16 cellular contexts compared by ENCODE assay signal in the genomic region with DNA sequence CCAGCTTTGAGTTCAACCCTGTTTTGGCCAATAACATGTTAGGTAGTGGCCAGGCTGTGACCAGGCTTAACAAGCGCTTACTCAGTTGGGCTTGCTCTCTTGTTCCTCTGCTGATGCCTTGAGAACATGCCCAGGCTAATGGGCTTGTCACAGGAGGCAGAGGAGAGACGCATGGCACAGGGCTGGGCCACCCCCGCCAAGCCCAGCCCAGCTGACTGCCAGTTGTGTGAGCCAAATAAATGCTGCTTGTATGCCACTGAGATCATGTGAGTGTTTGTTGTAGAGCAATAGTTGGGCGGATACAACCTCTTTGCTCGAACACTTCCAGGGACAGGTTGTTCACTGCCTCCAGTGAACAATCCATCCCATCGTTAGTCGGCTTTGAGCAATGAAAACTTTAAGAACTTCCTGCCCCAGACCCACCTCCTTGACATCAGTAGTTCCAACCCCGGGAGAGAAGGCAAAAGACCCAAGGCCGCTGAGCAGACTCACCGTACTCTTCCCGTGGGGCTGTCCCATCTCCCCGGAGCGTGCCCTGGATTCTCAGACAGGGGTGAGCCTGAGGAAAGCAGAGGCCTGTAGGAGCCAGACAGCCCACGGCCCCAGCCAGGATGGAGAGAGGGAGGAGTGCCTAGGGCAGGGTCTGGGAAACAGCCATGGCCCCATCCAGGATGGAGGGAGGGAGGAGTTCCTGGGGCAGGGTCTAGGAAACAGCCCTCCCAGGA. TPM values are rescaled to one million over a fixed set of nuclear protein-coding genes. Genes with fewer than 3 reads are reported as not detected.
DNase-seq lines count a peak whose midpoint lies in the region; ATAC-seq, FAIRE-seq and TF ChIP-seq lines count a peak whose summit lies in the region.
"Had no signal": no experiment of that assay in that cellular context is flagged by ENCODE, and none has a peak within 500 bp of the region (broad histone marks: within the 10 kb centered on the region; RNA-seq: fewer than 3 reads in every experiment).

No MANE protein-coding gene starts in this region.

- intact Hi-C loops in dendritic cell treated with granulocyte-macrophage colony-stimulating factor and Interleukin-4, amounts not matched to agents 40 ng/mL and 50 ng/mL, for 4 days (cut with micrococcal nuclease): no loop called here
- intact Hi-C loops in kidney (cut with DNase I) (no loop called here), sciatic nerve (cut with DNase I) (no loop called here)

- H3K27me3 ChIP-seq in GM23248 (replicated peaks; ENCODE audit: insufficient read depth): no peaks in the 10 kb centered on the region
- no peaks in the 10 kb centered on the region for H3K27me3 ChIP-seq in WERI-Rb-1 (ENCODE audit: insufficient read depth, low read depth, severe bottlenecking)
- H3K27me3 ChIP-seq: body of pancreas, neutrophil, SJSA1 had no signal

- H3K4me1 Mint-ChIP-seq in dendritic cell treated with granulocyte-macrophage colony-stimulating factor and Interleukin-4, amounts not matched to agents 40 ng/mL and 50 ng/mL, for 4 days (ENCODE audit: low read depth): peaks cover 17% of the 10 kb centered on the region
- no peaks in the 10 kb centered on the region for H3K4me1 Mint-ChIP-seq in effector memory CD8-positive, alpha-beta T cell (ENCODE audit: low read depth in 2 of 2)

- H3K4me1 ChIP-seq in GM23248 (ENCODE audit: insufficient read depth): no peaks in the 10 kb centered on the region
- peaks cover 26 to 40% of the 10 kb centered on the region in 2 donors for H3K4me1 ChIP-seq in kidney (ENCODE audit: control insufficient read depth in 1 of 2, insufficient read depth in 1 of 2, low read depth in 1 of 2, low read length in 2 of 2)
- H3K4me1 ChIP-seq: SJSA1 had no signal

- no peak for TF ChIP-seq CTCF in kidney (IDR thresholded peaks at IDR 0.05; ENCODE audit: borderline replicate concordance, extremely low read depth, insufficient read depth)
- TF ChIP-seq CTCF in WERI-Rb-1 (IDR thresholded peaks at IDR 0.05; ENCODE audit: low read depth, low read length): no peak

- H3K36me3 ChIP-seq in GM23248 (ENCODE audit: low read depth): no peaks in the 10 kb centered on the region
- no peaks in the 10 kb centered on the region for H3K36me3 ChIP-seq in kidney (ENCODE audit: control insufficient read depth in 1 of 2, insufficient read depth in 2 of 2, low read length in 2 of 2)
- H3K36me3 ChIP-seq in WERI-Rb-1: no peaks in the 10 kb centered on the region
- H3K36me3 ChIP-seq: neutrophil, SJSA1 had no signal

- DNase-seq in GM23248 (peak; percentile 55), kidney (no peak), sciatic nerve (ENCODE audit: low spot score) (peak; percentile 37), WERI-Rb-1 (no peak), activated gamma-delta T cell treated with Interleukin-2 at 50 U/mL for 16 hours (no peak)
- no peak for DNase-seq in effector memory CD8-positive, alpha-beta T cell
- DNase-seq: CD4-positive, alpha-beta memory T cell; NCI-H1105; NCI-H524; stimulated activated naive CD4-positive, alpha-beta T cell had no signal

- H3K4me3 Mint-ChIP-seq in dendritic cell treated with granulocyte-macrophage colony-stimulating factor and Interleukin-4, amounts not matched to agents 40 ng/mL and 50 ng/mL, for 4 days: no peak overlapping the region
- no peak overlapping the region for H3K4me3 Mint-ChIP-seq in effector memory CD8-positive, alpha-beta T cell
- H3K4me3 Mint-ChIP-seq: CD4-positive, alpha-beta memory T cell had no signal

- H4K20me1 ChIP-seq in GM23248 (ENCODE audit: insufficient read depth): no peaks in the 10 kb centered on the region

- H2AFZ ChIP-seq in GM23248: no peak overlapping the region

- H3K9me3 Mint-ChIP-seq in dendritic cell treated with granulocyte-macrophage colony-stimulating factor and Interleukin-4, amounts not matched to agents 40 ng/mL and 50 ng/mL, for 4 days: no peaks in the 10 kb centered on the region
- no peaks in the 10 kb centered on the region for H3K9me3 Mint-ChIP-seq in effector memory CD8-positive, alpha-beta T cell
- H3K9me3 Mint-ChIP-seq: CD4-positive, alpha-beta memory T cell had no signal

- ATAC-seq in sciatic nerve (peak; percentile 19), GM19455 (IDR thresholded peaks at IDR 0.05; ENCODE audit: unreplicated experiment) (no peak)
- no peak for ATAC-seq in effector memory CD8-positive, alpha-beta T cell (replicated peaks)
- ATAC-seq: body of pancreas had no signal

- H3K27ac ChIP-seq in GM23248 (no peak overlapping the region), kidney (ENCODE audit: low read depth in 2 of 2, low read length in 2 of 2) (peak overlapping the region; percentile 74 to 76), WERI-Rb-1 (no peak overlapping the region)
- H3K27ac ChIP-seq: neutrophil, SJSA1 had no signal

- H3K4me3 ChIP-seq in GM23248 (no peak overlapping the region), kidney (ENCODE audit: low read length in 2 of 2) (no peak overlapping the region), WERI-Rb-1 (ENCODE audit: low read depth, low read length) (no peak overlapping the region)
- H3K4me3 ChIP-seq: body of pancreas, SJSA1 had no signal

- no peaks in the 10 kb centered on the region for H3F3A ChIP-seq in GM23248 (ENCODE audit: insufficient read depth)

- no peak for FAIRE-seq in kidney (lab: Jason Lieb, UNC)

- no peaks in the 10 kb centered on the region for H3K9me2 ChIP-seq in GM23248 (ENCODE audit: insufficient read depth)

- no peak overlapping the region for H3K9ac ChIP-seq in GM23248
- H3K9ac ChIP-seq in kidney (ENCODE audit: low read length in 2 of 2): peak overlapping the region in 1 of 2 donors; percentile 14

- H3K27ac Mint-ChIP-seq in dendritic cell treated with granulocyte-macrophage colony-stimulating factor and Interleukin-4, amounts not matched to agents 40 ng/mL and 50 ng/mL, for 4 days: peak overlapping the region; percentile 46
- H3K27ac Mint-ChIP-seq in effector memory CD8-positive, alpha-beta T cell: peak overlapping the region in 1 of 2 donors; percentile 26

- no peaks in the 10 kb centered on the region for H3K9me3 ChIP-seq in GM23248 (ENCODE audit: low read depth)
- H3K9me3 ChIP-seq in kidney (ENCODE audit: control insufficient read depth in 1 of 2, low read length in 2 of 2): no peaks in the 10 kb centered on the region
- no peaks in the 10 kb centered on the region for H3K9me3 ChIP-seq in WERI-Rb-1 (ENCODE audit: severe bottlenecking)
- H3K9me3 ChIP-seq: body of pancreas, neutrophil, SJSA1 had no signal

- 39 to 52% methylated on average over 13 to 14 of the region's 14 CpGs for WGBS in GM23248 (ENCODE audit: low coverage in 1 of 2, low lambda C conversion rate in 2 of 2, missing lambda C conversion rate in 2 of 2), 2 experiments

- peaks cover 3% of the 10 kb centered on the region for H3K27me3 Mint-ChIP-seq in dendritic cell treated with granulocyte-macrophage colony-stimulating factor and Interleukin-4, amounts not matched to agents 40 ng/mL and 50 ng/mL, for 4 days
- H3K27me3 Mint-ChIP-seq in effector memory CD8-positive, alpha-beta T cell: peaks cover 0 to 17% of the 10 kb centered on the region in 2 donors
- H3K27me3 Mint-ChIP-seq: CD4-positive, alpha-beta memory T cell had no signal

- H3K4me2 ChIP-seq in GM23248 (ENCODE audit: unreplicated experiment): no peak overlapping the region

- in situ Hi-C loops in GM23248 (cut with MboI): no loop called here

- H3K36me3 Mint-ChIP-seq in dendritic cell treated with granulocyte-macrophage colony-stimulating factor and Interleukin-4, amounts not matched to agents 40 ng/mL and 50 ng/mL, for 4 days (ENCODE audit: low read depth): no peaks in the 10 kb centered on the region
- H3K36me3 Mint-ChIP-seq in effector memory CD8-positive, alpha-beta T cell (ENCODE audit: insufficient read depth): no peaks in the 10 kb centered on the region
- H3K36me3 Mint-ChIP-seq: CD4-positive, alpha-beta memory T cell had no signal

- no peaks in the 10 kb centered on the region for H3K79me2 ChIP-seq in GM23248 (ENCODE audit: insufficient read depth)

RNA-seq across cellular contexts. Expression of a gene that starts 4.1 kb away (rescaled TPM):
- not detected in 2 replicates for total RNA-seq in GM23248 (2014; rRNA removed; shearing (Covaris generic))
- polyA plus RNA-seq in GM23248 (2016; fragmentation: Nextera tagmentation; extraction: Ambion mirVana): not detected in 2 replicates
- 51.2 TPM for total RNA-seq in kidney
- 35.9 TPM for polyA plus RNA-seq in kidney (ENCODE audit: insufficient read depth, low read depth, low replicate concordance)
- total RNA-seq in sciatic nerve: not detected
- total RNA-seq: CD4-positive, alpha-beta memory T cell; SJSA1 had no signal
- polyA plus RNA-seq: CD4-positive, alpha-beta memory T cell had no signal

RNA-seq across cellular contexts. Expression of a gene that starts 55.7 kb away (rescaled TPM):
- total RNA-seq in GM23248 (2014; rRNA removed; shearing (Covaris generic)): 49.3 and 57.8 TPM in 2 replicates
- 33.0 and 33.4 TPM in 2 replicates for polyA plus RNA-seq in GM23248 (2016; fragmentation: Nextera tagmentation; extraction: Ambion mirVana)
- 70.9 TPM for total RNA-seq in kidney
- 33.1 TPM for polyA plus RNA-seq in kidney (ENCODE audit: insufficient read depth, low read depth, low replicate concordance)
- total RNA-seq in sciatic nerve: 60.4 TPM

RNA-seq across cellular contexts. Expression of a gene that starts 58.0 kb away (rescaled TPM):
- not detected in 2 replicates for total RNA-seq in GM23248 (2014; rRNA removed; shearing (Covaris generic))
- polyA plus RNA-seq in GM23248 (2016; fragmentation: Nextera tagmentation; extraction: Ambion mirVana): not detected in 2 replicates
- not detected for total RNA-seq in kidney
- polyA plus RNA-seq in kidney (ENCODE audit: insufficient read depth, low read depth, low replicate concordance): not detected
- not detected for total RNA-seq in sciatic nerve
- total RNA-seq: body of pancreas; CD4-positive, alpha-beta memory T cell; epithelial cell of proximal tubule; SJSA1 had no signal
- polyA plus RNA-seq: CD4-positive, alpha-beta memory T cell had no signal

Comparison
In these comparisons a context has a peak if more than half of its experiments do, and no peak if none do; other contexts are left out.
1. DNase-seq: peak in GM23248 (single experiment) and sciatic nerve (single experiment); none in kidney (single experiment), WERI-Rb-1 (single experiment), effector memory CD8-positive, alpha-beta T cell (0 of 3) and activated gamma-delta T cell treated with Interleukin-2 at 50 U/mL for 16 hours (single experiment).
2. H3K27ac ChIP-seq: peak in kidney (2 of 2); none in GM23248 (single experiment) and WERI-Rb-1 (single experiment).
3. RNA of a gene that starts 4.1 kb away (total RNA-seq): 51.2 TPM in kidney (single experiment); not detected in GM23248 and not detected in sciatic nerve (single experiment); every median in the first group is over 10 times any median in the second.